In the genomic region with DNA sequence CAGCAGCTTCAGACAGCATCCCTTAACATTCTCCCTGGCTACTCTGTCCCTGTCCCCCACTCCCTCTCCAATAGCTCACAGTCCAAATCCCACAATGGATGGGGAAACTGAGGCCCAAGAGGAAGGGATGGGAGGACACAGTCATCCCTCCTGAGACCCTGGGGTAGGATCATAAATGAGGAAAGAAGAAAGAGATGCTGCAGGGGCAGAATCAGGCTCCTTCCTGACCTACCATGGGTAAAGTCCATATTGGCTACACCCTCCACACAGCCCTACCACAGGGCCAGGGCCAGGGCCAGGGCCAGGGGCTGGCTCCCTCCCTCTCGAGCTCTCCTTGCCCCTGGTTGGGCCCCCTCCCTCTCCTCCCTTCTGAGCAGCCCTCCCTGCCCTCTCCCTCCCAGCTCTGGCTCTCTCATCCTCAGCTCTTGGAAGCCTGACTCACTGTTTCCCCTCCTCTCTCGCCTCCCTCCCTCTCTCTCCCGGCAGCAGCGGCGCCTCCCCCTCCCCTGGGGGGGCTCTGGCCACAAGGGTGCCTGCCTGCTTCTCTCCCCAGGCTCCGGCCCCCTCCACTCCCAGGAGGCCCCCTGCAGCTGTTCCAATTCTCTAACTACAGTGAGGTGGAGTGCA, we compare ENCODE assay signal across 1 cellular context.
TF ChIP-seq lines count a peak whose summit lies in the region.

No MANE protein-coding gene starts in this region.

TF ChIP-seq in GM12878, 131 proteins besides CTCF, POLR2A, EP300 and RAD21 (continued from another document):
- TF ChIP-seq, protein P1, sequence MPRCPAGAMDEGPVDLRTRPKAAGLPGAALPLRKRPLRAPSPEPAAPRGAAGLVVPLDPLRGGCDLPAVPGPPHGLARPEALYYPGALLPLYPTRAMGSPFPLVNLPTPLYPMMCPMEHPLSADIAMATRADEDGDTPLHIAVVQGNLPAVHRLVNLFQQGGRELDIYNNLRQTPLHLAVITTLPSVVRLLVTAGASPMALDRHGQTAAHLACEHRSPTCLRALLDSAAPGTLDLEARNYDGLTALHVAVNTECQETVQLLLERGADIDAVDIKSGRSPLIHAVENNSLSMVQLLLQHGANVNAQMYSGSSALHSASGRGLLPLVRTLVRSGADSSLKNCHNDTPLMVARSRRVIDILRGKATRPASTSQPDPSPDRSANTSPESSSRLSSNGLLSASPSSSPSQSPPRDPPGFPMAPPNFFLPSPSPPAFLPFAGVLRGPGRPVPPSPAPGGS (IDR thresholded peaks at IDR 0.05; ENCODE audit: borderline replicate concordance, insufficient read depth, low read depth, low read length, poor library complexity, severe bottlenecking): no peak
- TF ChIP-seq YY1 (IDR thresholded peaks at IDR 0.05; ENCODE audit: low read depth, low read length) (no peak), EZH2 (IDR thresholded peaks at IDR 0.05; ENCODE audit: borderline replicate concordance, control insufficient read depth, low read depth, low read length) (no peak), MTA2 (IDR thresholded peaks at IDR 0.05; ENCODE audit: low read depth) (no peak), RELA (IDR thresholded peaks at IDR 0.05; ENCODE audit: borderline replicate concordance, partially characterized antibody) (no peak), ZSCAN29 (IDR thresholded peaks at IDR 0.05) (no peak), POU2F2 (IDR thresholded peaks at IDR 0.05; ENCODE audit: borderline replicate concordance, low read depth, low read length) (no peak), ZNF274 (IDR thresholded peaks at IDR 0.05; ENCODE audit: insufficient read depth, insufficient read length) (no peak), KLF5 (IDR thresholded peaks at IDR 0.05; ENCODE audit: partially characterized antibody) (no peak)
- TF ChIP-seq, protein P2, sequence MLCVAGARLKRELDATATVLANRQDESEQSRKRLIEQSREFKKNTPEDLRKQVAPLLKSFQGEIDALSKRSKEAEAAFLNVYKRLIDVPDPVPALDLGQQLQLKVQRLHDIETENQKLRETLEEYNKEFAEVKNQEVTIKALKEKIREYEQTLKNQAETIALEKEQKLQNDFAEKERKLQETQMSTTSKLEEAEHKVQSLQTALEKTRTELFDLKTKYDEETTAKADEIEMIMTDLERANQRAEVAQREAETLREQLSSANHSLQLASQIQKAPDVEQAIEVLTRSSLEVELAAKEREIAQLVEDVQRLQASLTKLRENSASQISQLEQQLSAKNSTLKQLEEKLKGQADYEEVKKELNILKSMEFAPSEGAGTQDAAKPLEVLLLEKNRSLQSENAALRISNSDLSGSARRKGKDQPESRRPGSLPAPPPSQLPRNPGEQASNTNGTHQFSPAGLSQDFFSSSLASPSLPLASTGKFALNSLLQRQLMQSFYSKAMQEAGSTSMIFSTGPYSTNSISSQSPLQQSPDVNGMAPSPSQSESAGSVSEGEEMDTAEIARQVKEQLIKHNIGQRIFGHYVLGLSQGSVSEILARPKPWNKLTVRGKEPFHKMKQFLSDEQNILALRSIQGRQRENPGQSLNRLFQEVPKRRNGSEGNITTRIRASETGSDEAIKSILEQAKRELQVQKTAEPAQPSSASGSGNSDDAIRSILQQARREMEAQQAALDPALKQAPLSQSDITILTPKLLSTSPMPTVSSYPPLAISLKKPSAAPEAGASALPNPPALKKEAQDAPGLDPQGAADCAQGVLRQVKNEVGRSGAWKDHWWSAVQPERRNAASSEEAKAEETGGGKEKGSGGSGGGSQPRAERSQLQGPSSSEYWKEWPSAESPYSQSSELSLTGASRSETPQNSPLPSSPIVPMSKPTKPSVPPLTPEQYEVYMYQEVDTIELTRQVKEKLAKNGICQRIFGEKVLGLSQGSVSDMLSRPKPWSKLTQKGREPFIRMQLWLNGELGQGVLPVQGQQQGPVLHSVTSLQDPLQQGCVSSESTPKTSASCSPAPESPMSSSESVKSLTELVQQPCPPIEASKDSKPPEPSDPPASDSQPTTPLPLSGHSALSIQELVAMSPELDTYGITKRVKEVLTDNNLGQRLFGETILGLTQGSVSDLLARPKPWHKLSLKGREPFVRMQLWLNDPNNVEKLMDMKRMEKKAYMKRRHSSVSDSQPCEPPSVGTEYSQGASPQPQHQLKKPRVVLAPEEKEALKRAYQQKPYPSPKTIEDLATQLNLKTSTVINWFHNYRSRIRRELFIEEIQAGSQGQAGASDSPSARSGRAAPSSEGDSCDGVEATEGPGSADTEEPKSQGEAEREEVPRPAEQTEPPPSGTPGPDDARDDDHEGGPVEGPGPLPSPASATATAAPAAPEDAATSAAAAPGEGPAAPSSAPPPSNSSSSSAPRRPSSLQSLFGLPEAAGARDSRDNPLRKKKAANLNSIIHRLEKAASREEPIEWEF (IDR thresholded peaks at IDR 0.05; ENCODE audit: insufficient replicate concordance, low read depth, low read length): no peak
- TF ChIP-seq, protein P3, sequence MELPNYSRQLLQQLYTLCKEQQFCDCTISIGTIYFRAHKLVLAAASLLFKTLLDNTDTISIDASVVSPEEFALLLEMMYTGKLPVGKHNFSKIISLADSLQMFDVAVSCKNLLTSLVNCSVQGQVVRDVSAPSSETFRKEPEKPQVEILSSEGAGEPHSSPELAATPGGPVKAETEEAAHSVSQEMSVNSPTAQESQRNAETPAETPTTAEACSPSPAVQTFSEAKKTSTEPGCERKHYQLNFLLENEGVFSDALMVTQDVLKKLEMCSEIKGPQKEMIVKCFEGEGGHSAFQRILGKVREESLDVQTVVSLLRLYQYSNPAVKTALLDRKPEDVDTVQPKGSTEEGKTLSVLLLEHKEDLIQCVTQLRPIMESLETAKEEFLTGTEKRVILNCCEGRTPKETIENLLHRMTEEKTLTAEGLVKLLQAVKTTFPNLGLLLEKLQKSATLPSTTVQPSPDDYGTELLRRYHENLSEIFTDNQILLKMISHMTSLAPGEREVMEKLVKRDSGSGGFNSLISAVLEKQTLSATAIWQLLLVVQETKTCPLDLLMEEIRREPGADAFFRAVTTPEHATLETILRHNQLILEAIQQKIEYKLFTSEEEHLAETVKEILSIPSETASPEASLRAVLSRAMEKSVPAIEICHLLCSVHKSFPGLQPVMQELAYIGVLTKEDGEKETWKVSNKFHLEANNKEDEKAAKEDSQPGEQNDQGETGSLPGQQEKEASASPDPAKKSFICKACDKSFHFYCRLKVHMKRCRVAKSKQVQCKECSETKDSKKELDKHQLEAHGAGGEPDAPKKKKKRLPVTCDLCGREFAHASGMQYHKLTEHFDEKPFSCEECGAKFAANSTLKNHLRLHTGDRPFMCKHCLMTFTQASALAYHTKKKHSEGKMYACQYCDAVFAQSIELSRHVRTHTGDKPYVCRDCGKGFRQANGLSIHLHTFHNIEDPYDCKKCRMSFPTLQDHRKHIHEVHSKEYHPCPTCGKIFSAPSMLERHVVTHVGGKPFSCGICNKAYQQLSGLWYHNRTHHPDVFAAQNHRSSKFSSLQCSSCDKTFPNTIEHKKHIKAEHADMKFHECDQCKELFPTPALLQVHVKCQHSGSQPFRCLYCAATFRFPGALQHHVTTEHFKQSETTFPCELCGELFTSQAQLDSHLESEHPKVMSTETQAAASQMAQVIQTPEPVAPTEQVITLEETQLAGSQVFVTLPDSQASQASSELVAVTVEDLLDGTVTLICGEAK (IDR thresholded peaks at IDR 0.05; ENCODE audit: borderline replicate concordance): no peak
- TF ChIP-seq, protein P4, sequence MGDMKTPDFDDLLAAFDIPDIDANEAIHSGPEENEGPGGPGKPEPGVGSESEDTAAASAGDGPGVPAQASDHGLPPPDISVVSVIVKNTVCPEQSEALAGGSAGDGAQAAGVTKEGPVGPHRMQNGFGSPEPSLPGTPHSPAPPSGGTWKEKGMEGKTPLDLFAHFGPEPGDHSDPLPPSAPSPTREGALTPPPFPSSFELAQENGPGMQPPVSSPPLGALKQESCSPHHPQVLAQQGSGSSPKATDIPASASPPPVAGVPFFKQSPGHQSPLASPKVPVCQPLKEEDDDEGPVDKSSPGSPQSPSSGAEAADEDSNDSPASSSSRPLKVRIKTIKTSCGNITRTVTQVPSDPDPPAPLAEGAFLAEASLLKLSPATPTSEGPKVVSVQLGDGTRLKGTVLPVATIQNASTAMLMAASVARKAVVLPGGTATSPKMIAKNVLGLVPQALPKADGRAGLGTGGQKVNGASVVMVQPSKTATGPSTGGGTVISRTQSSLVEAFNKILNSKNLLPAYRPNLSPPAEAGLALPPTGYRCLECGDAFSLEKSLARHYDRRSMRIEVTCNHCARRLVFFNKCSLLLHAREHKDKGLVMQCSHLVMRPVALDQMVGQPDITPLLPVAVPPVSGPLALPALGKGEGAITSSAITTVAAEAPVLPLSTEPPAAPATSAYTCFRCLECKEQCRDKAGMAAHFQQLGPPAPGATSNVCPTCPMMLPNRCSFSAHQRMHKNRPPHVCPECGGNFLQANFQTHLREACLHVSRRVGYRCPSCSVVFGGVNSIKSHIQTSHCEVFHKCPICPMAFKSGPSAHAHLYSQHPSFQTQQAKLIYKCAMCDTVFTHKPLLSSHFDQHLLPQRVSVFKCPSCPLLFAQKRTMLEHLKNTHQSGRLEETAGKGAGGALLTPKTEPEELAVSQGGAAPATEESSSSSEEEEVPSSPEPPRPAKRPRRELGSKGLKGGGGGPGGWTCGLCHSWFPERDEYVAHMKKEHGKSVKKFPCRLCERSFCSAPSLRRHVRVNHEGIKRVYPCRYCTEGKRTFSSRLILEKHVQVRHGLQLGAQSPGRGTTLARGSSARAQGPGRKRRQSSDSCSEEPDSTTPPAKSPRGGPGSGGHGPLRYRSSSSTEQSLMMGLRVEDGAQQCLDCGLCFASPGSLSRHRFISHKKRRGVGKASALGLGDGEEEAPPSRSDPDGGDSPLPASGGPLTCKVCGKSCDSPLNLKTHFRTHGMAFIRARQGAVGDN (IDR thresholded peaks at IDR 0.05): no peak
- TF ChIP-seq, protein P5, sequence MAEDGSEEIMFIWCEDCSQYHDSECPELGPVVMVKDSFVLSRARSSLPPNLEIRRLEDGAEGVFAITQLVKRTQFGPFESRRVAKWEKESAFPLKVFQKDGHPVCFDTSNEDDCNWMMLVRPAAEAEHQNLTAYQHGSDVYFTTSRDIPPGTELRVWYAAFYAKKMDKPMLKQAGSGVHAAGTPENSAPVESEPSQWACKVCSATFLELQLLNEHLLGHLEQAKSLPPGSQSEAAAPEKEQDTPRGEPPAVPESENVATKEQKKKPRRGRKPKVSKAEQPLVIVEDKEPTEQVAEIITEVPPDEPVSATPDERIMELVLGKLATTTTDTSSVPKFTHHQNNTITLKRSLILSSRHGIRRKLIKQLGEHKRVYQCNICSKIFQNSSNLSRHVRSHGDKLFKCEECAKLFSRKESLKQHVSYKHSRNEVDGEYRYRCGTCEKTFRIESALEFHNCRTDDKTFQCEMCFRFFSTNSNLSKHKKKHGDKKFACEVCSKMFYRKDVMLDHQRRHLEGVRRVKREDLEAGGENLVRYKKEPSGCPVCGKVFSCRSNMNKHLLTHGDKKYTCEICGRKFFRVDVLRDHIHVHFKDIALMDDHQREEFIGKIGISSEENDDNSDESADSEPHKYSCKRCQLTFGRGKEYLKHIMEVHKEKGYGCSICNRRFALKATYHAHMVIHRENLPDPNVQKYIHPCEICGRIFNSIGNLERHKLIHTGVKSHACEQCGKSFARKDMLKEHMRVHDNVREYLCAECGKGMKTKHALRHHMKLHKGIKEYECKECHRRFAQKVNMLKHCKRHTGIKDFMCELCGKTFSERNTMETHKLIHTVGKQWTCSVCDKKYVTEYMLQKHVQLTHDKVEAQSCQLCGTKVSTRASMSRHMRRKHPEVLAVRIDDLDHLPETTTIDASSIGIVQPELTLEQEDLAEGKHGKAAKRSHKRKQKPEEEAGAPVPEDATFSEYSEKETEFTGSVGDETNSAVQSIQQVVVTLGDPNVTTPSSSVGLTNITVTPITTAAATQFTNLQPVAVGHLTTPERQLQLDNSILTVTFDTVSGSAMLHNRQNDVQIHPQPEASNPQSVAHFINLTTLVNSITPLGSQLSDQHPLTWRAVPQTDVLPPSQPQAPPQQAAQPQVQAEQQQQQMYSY (CRISPR knock-in tag; IDR thresholded peaks at IDR 0.05): no peak
